ENCODE assay signal across 13 cellular contexts in genomic region chr13:30734434-30734833, GRCh38. TPM values are rescaled to one million over a fixed set of nuclear protein-coding genes. Genes with fewer than 3 reads are reported as not detected.
DNase-seq lines count a peak whose midpoint lies in the region; ATAC-seq lines count a peak whose summit lies in the region.
"Had no signal": no experiment of that assay in that cellular context is flagged by ENCODE, and none has a peak within 500 bp of the region (broad histone marks: within the 10 kb centered on the region; RNA-seq: fewer than 3 reads in every experiment).

No MANE protein-coding gene starts in this region.

- peaks cover 50% of the 10 kb centered on the region for H3K4me1 Mint-ChIP-seq in activated naive CD4-positive, alpha-beta T cell treated with anti-CD3 and anti-CD28 coated beads for 36 hours (ENCODE audit: low read depth)
- H3K4me1 Mint-ChIP-seq in stimulated activated effector memory CD8-positive, alpha-beta T cell treated with anti-CD3 and anti-CD28 coated beads, Interleukin-12 subunit alpha, Interleukin-12 subunit beta, amount 100 ng/mL, for 72 hours, result peaks cover 54% of the 10 kb centered on the region

- no peaks in the 10 kb centered on the region for H3K9me3 Mint-ChIP-seq in activated naive CD4-positive, alpha-beta T cell treated with anti-CD3 and anti-CD28 coated beads for 36 hours
- no peaks in the 10 kb centered on the region for H3K9me3 Mint-ChIP-seq in stimulated activated effector memory CD8-positive, alpha-beta T cell treated with anti-CD3 and anti-CD28 coated beads, Interleukin-12 subunit alpha, Interleukin-12 subunit beta, amount 100 ng/mL, for 72 hours

- no peak for DNase-seq in activated naive CD4-positive, alpha-beta T cell treated with anti-CD3 and anti-CD28 coated beads for 36 hours
- no peak for DNase-seq in activated naive CD4-positive, alpha-beta T cell (lab: John Stamatoyannopoulos, UW)
- DNase-seq in RPMI7951 (ENCODE audit: low read depth) (peak; percentile 28), dedifferentiated amniotic fluid mesenchymal stem cell (ENCODE audit: extremely low spot score) (peak; percentile 35), DMS153 (lab: John Stamatoyannopoulos, UW) (no peak), middle frontal gyrus (ENCODE audit: extremely low spot score, low spot score) (no peak)
- no peak for DNase-seq in stimulated activated effector memory CD8-positive, alpha-beta T cell treated with anti-CD3 and anti-CD28 coated beads, Interleukin-12 subunit alpha, Interleukin-12 subunit beta, amount 100 ng/mL, for 72 hours (ENCODE audit: low spot score in 2 of 2)
- DNase-seq: esophagus squamous epithelium, left colon, NCI-H510A treated with DMSO at 0.1 percent for 48 hours, T1000 had no signal

- peak overlapping the region; percentile 92 for H3K4me3 Mint-ChIP-seq in activated naive CD4-positive, alpha-beta T cell treated with anti-CD3 and anti-CD28 coated beads for 36 hours
- peak overlapping the region; percentile 81 for H3K4me3 Mint-ChIP-seq in stimulated activated effector memory CD8-positive, alpha-beta T cell treated with anti-CD3 and anti-CD28 coated beads, Interleukin-12 subunit alpha, Interleukin-12 subunit beta, amount 100 ng/mL, for 72 hours

- no peaks in the 10 kb centered on the region for H3K36me3 Mint-ChIP-seq in activated naive CD4-positive, alpha-beta T cell treated with anti-CD3 and anti-CD28 coated beads for 36 hours (ENCODE audit: low read depth)
- H3K36me3 Mint-ChIP-seq in stimulated activated effector memory CD8-positive, alpha-beta T cell treated with anti-CD3 and anti-CD28 coated beads, Interleukin-12 subunit alpha, Interleukin-12 subunit beta, amount 100 ng/mL, for 72 hours, result no peaks in the 10 kb centered on the region

- CTCF ChIA-PET in activated naive CD4-positive, alpha-beta T cell treated with anti-CD3 and anti-CD28 coated beads for 36 hours (lab: Charles Lee), result interaction anchor here (1.0 kb wide), 1 partner anchor 9 kb away, joined by 3 read pairs; no protein-coding TSS in a partner anchor

- intact Hi-C loops in activated naive CD4-positive, alpha-beta T cell treated with anti-CD3 and anti-CD28 coated beads for 36 hours (cut with micrococcal nuclease), result no loop called here

- H3K27ac Mint-ChIP-seq in activated naive CD4-positive, alpha-beta T cell treated with anti-CD3 and anti-CD28 coated beads for 36 hours, result no peak overlapping the region
- H3K27ac Mint-ChIP-seq in stimulated activated effector memory CD8-positive, alpha-beta T cell treated with anti-CD3 and anti-CD28 coated beads, Interleukin-12 subunit alpha, Interleukin-12 subunit beta, amount 100 ng/mL, for 72 hours, result peak overlapping the region; percentile 87
- H3K27ac Mint-ChIP-seq: progenitor cell of endocrine pancreas had no signal

- no peak for ATAC-seq in stimulated activated effector memory CD8-positive, alpha-beta T cell treated with anti-CD3 and anti-CD28 coated beads, Interleukin-12 subunit alpha, Interleukin-12 subunit beta, amount 100 ng/mL, for 72 hours
- ATAC-seq in HG03442 (IDR thresholded peaks at IDR 0.05; ENCODE audit: unreplicated experiment), result no peak
- ATAC-seq: left colon had no signal

- H3K27me3 Mint-ChIP-seq in activated naive CD4-positive, alpha-beta T cell treated with anti-CD3 and anti-CD28 coated beads for 36 hours (ENCODE audit: low read depth), result peaks cover 2% of the 10 kb centered on the region

RNA-seq across cellular contexts. Expression of gene ALOX5AP, which starts 0.9 kb away (rescaled TPM):
- 10 to 100 TPM; 21.3 to 21.7 TPM for total RNA-seq in activated naive CD4-positive, alpha-beta T cell treated with anti-CD3 and anti-CD28 coated beads for 36 hours
- total RNA-seq in RPMI7951 (2014; rRNA removed; shearing (Covaris generic)), result 6.1 and 8.5 TPM in 2 replicates
- total RNA-seq: progenitor cell of endocrine pancreas had no signal

Comparison
In these comparisons a context has a peak if more than half of its experiments do, and no peak if none do; other contexts are left out.
1. DNase-seq: peak in RPMI7951 (single experiment) and dedifferentiated amniotic fluid mesenchymal stem cell (single experiment); none in activated naive CD4-positive, alpha-beta T cell treated with anti-CD3 and anti-CD28 coated beads for 36 hours (single experiment), activated naive CD4-positive, alpha-beta T cell (0 of 4), stimulated activated effector memory CD8-positive, alpha-beta T cell treated with anti-CD3 and anti-CD28 coated beads, Interleukin-12 subunit alpha, Interleukin-12 subunit beta, amount 100 ng/mL, for 72 hours (0 of 2), DMS153 (single experiment) and middle frontal gyrus (single experiment).